ENCODE assay signal across 2 cellular contexts in the genomic region with DNA sequence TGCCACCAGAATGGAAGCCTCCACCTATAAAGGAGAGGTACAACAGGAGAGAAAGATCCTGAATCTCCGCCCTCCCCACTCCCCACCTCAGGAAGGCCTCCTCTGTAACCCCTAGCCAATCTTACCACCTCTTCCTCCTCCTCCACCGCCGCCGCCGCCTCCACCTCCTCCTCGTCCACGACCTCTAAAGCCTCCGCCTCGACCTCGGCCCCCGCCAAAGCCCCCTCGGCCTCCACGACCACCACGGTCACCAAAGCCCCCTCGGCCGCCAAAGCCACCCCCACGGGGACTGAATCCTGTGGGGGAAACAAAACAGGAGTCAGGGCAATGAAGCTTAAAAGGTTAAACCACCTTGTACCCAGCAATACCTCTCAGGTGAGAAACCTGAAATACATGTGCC.
TF ChIP-seq lines count a peak whose summit lies in the region.

No MANE protein-coding gene starts in this region.

TF ChIP-seq in WTC11, 78 proteins besides CTCF, POLR2A, EP300 and RAD21:
- TF ChIP-seq, protein P1, sequence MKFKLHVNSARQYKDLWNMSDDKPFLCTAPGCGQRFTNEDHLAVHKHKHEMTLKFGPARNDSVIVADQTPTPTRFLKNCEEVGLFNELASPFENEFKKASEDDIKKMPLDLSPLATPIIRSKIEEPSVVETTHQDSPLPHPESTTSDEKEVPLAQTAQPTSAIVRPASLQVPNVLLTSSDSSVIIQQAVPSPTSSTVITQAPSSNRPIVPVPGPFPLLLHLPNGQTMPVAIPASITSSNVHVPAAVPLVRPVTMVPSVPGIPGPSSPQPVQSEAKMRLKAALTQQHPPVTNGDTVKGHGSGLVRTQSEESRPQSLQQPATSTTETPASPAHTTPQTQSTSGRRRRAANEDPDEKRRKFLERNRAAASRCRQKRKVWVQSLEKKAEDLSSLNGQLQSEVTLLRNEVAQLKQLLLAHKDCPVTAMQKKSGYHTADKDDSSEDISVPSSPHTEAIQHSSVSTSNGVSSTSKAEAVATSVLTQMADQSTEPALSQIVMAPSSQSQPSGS (CRISPR knock-in tag; IDR thresholded peaks at IDR 0.05; ENCODE audit: borderline replicate concordance, low read depth), result no peak
- TF ChIP-seq NR3C1 (CRISPR knock-in tag; conservative IDR thresholded peaks at IDR 0.05; ENCODE audit: low read depth), result no peak
- no peak for TF ChIP-seq ATF1 (CRISPR knock-in tag; IDR thresholded peaks at IDR 0.05)
- TF ChIP-seq HMGA2 (CRISPR knock-in tag; IDR thresholded peaks at IDR 0.05), result no peak
- TF ChIP-seq, protein P2, sequence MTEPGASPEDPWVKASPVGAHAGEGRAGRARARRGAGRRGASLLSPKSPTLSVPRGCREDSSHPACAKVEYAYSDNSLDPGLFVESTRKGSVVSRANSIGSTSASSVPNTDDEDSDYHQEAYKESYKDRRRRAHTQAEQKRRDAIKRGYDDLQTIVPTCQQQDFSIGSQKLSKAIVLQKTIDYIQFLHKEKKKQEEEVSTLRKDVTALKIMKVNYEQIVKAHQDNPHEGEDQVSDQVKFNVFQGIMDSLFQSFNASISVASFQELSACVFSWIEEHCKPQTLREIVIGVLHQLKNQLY (CRISPR knock-in tag; IDR thresholded peaks at IDR 0.05), result no peak
- no peak for TF ChIP-seq JUN (CRISPR knock-in tag; IDR thresholded peaks at IDR 0.05)
- no peak for TF ChIP-seq ZNF317 (CRISPR knock-in tag; IDR thresholded peaks at IDR 0.05; ENCODE audit: borderline replicate concordance, low read depth)
- TF ChIP-seq CREB1 (CRISPR knock-in tag; IDR thresholded peaks at IDR 0.05), result no peak
- no peak for TF ChIP-seq NFE2L1 (CRISPR knock-in tag; IDR thresholded peaks at IDR 0.05)

TF ChIP-seq in H1, 55 proteins besides CTCF, POLR2A, EP300 and RAD21:
- TF ChIP-seq SUZ12 (IDR thresholded peaks at IDR 0.05; ENCODE audit: low read length) (no peak), NANOG (IDR thresholded peaks at IDR 0.05; ENCODE audit: insufficient read depth, low read depth, low read length, poor library complexity, severe bottlenecking) (no peak), FOSL1 (IDR thresholded peaks at IDR 0.05; ENCODE audit: insufficient read depth, low read depth, low read length) (no peak), CHD2 (IDR thresholded peaks at IDR 0.05; ENCODE audit: low read length) (no peak), TBP (IDR thresholded peaks at IDR 0.05; ENCODE audit: low read depth, low read length) (no peak)
